In genomic region chr5:151181818-151182217, GRCh38 we compare ENCODE assay signal across 18 cellular contexts. TPM values are rescaled to one million over a fixed set of nuclear protein-coding genes. Genes with fewer than 3 reads are reported as not detected.
DNase-seq lines count a peak whose midpoint lies in the region; ATAC-seq lines count a peak whose summit lies in the region.
"Had no signal": no experiment of that assay in that cellular context is flagged by ENCODE, and none has a peak within 500 bp of the region (broad histone marks: within the 10 kb centered on the region; RNA-seq: fewer than 3 reads in every experiment).

No MANE protein-coding gene starts in this region.

- H3K27ac Mint-ChIP-seq in CD4-positive, CD25-positive, alpha-beta regulatory T cell = peak overlapping the region; percentile 67 to 89 (median 85)
- H3K27ac Mint-ChIP-seq in CD8-positive, alpha-beta memory T cell = peak overlapping the region in 7 of 8 donors; percentile 7 to 86 (median 70)
- peak overlapping the region; percentile 63 to 91 (median 77) for H3K27ac Mint-ChIP-seq in naive thymus-derived CD8-positive, alpha-beta T cell
- H3K27ac Mint-ChIP-seq: WTC11 had no signal

- H3K36me3 ChIP-seq in CD4-positive, CD25-positive, alpha-beta regulatory T cell (ENCODE audit: control insufficient read depth, insufficient read depth, low read length) = peaks cover 85% of the 10 kb centered on the region
- H3K36me3 ChIP-seq in CD8-positive, alpha-beta memory T cell (ENCODE audit: insufficient read depth, low read length) = peaks cover 52% of the 10 kb centered on the region
- peaks cover 43% of the 10 kb centered on the region for H3K36me3 ChIP-seq in adipocyte (ENCODE audit: control insufficient read depth, insufficient read depth, low read length, severe bottlenecking)
- H3K36me3 ChIP-seq in MG63 = no peaks in the 10 kb centered on the region

- DNase-seq in CD4-positive, CD25-positive, alpha-beta regulatory T cell = no peak
- no peak for DNase-seq in CD8-positive, alpha-beta memory T cell
- peak; percentile 42 for DNase-seq in adipocyte (ENCODE audit: low read depth)
- DNase-seq in naive thymus-derived CD8-positive, alpha-beta T cell = no peak
- DNase-seq in NCI-H526 (lab: John Stamatoyannopoulos, UW) = no peak
- no peak for DNase-seq in MG63
- DNase-seq: AML-193; central memory CD4-positive, alpha-beta T cell; GDM1; left cardiac atrium; MM.1S; NCI-H187; NCI-H345; NK-92 treated with Interleukin-12 subunit alpha and Interleukin-12 subunit beta, amount 100 ng/mL, for 24 hours; stimulated activated CD4-positive, alpha-beta T cell treated with anti-CD3 and anti-CD28 coated beads, Interleukin-2, amount 100 ng/mL, for 48 hours had no signal

- H3K4me1 ChIP-seq in CD4-positive, CD25-positive, alpha-beta regulatory T cell (ENCODE audit: control insufficient read depth, insufficient read depth, low read length, poor library complexity, severe bottlenecking) = no peaks in the 10 kb centered on the region
- H3K4me1 ChIP-seq in CD8-positive, alpha-beta memory T cell (ENCODE audit: insufficient read depth, low read length) = no peaks in the 10 kb centered on the region
- H3K4me1 ChIP-seq in adipocyte (ENCODE audit: control insufficient read depth, insufficient read depth, low read length) = peaks cover 29% of the 10 kb centered on the region

- no peak overlapping the region for H3K27ac ChIP-seq in CD4-positive, CD25-positive, alpha-beta regulatory T cell (ENCODE audit: insufficient read depth, low read length, poor library complexity, severe bottlenecking)
- no peak overlapping the region for H3K27ac ChIP-seq in CD8-positive, alpha-beta memory T cell (ENCODE audit: low read depth, low read length)

- H3K4me3 Mint-ChIP-seq in CD4-positive, CD25-positive, alpha-beta regulatory T cell = no peak overlapping the region
- H3K4me3 Mint-ChIP-seq in CD8-positive, alpha-beta memory T cell = no peak overlapping the region
- H3K4me3 Mint-ChIP-seq in naive thymus-derived CD8-positive, alpha-beta T cell = no peak overlapping the region
- H3K4me3 Mint-ChIP-seq: WTC11 had no signal

- H3K9me3 ChIP-seq in CD4-positive, CD25-positive, alpha-beta regulatory T cell (ENCODE audit: control insufficient read depth in 2 of 2, low read length in 2 of 2) = no peaks in the 10 kb centered on the region
- H3K9me3 ChIP-seq in CD8-positive, alpha-beta memory T cell (ENCODE audit: low read length) = no peaks in the 10 kb centered on the region
- H3K9me3 ChIP-seq in adipocyte (ENCODE audit: control insufficient read depth, low read length) (no peaks in the 10 kb centered on the region), MG63 (no peaks in the 10 kb centered on the region)
- H3K9me3 ChIP-seq: adrenal gland had no signal

- CTCF ChIA-PET in CD8-positive, alpha-beta memory T cell (lab: Charles Lee) = interaction anchor here (0.9 kb wide), 1 partner anchor 17 kb away, joined by 3 read pairs; no protein-coding TSS in a partner anchor

- no peaks in the 10 kb centered on the region for H3K27me3 Mint-ChIP-seq in CD4-positive, CD25-positive, alpha-beta regulatory T cell
- no peaks in the 10 kb centered on the region for H3K27me3 Mint-ChIP-seq in CD8-positive, alpha-beta memory T cell
- H3K27me3 Mint-ChIP-seq in naive thymus-derived CD8-positive, alpha-beta T cell = no peaks in the 10 kb centered on the region

- no peak for ATAC-seq in CD4-positive, CD25-positive, alpha-beta regulatory T cell (ENCODE audit: low read depth in 2 of 2)
- ATAC-seq in naive thymus-derived CD8-positive, alpha-beta T cell = no peak
- no peak for ATAC-seq in HG02623 (IDR thresholded peaks at IDR 0.05; ENCODE audit: unreplicated experiment)
- ATAC-seq: WTC11 had no signal

- peak overlapping the region; percentile 7 for H3K9ac ChIP-seq in adipocyte (ENCODE audit: low read length)

- no peaks in the 10 kb centered on the region for H3K27me3 ChIP-seq in CD4-positive, CD25-positive, alpha-beta regulatory T cell (ENCODE audit: control insufficient read depth, insufficient read depth, low read length)
- no peaks in the 10 kb centered on the region for H3K27me3 ChIP-seq in CD8-positive, alpha-beta memory T cell (ENCODE audit: insufficient read depth, low read length, poor library complexity, severe bottlenecking)
- H3K27me3 ChIP-seq in adipocyte (replicated peaks; ENCODE audit: control insufficient read depth, insufficient read depth, low read length) (no peaks in the 10 kb centered on the region), MG63 (no peaks in the 10 kb centered on the region)
- H3K27me3 ChIP-seq: adrenal gland had no signal

- H3K9me3 Mint-ChIP-seq in CD4-positive, CD25-positive, alpha-beta regulatory T cell = no peaks in the 10 kb centered on the region
- H3K9me3 Mint-ChIP-seq in CD8-positive, alpha-beta memory T cell = no peaks in the 10 kb centered on the region
- H3K9me3 Mint-ChIP-seq in naive thymus-derived CD8-positive, alpha-beta T cell = no peaks in the 10 kb centered on the region
- H3K9me3 Mint-ChIP-seq: WTC11 had no signal

- POLR2A ChIA-PET in CD8-positive, alpha-beta memory T cell (lab: Charles Lee) = no interaction called here
- POLR2A ChIA-PET in naive thymus-derived CD8-positive, alpha-beta T cell (lab: Charles Lee) = interaction anchor here (1.4 kb wide), 1 partner anchor 11 kb away, joined by 5 read pairs; no protein-coding TSS in a partner anchor

- no peak overlapping the region for H3K4me3 ChIP-seq in CD4-positive, CD25-positive, alpha-beta regulatory T cell (ENCODE audit: low read depth, low read length)
- H3K4me3 ChIP-seq in CD8-positive, alpha-beta memory T cell (ENCODE audit: low read length) = no peak overlapping the region
- H3K4me3 ChIP-seq in adipocyte (ENCODE audit: low read length) = no peak overlapping the region
- no peak overlapping the region for H3K4me3 ChIP-seq in MG63
- H3K4me3 ChIP-seq: adrenal gland had no signal

- H3K4me1 Mint-ChIP-seq in CD4-positive, CD25-positive, alpha-beta regulatory T cell = peaks cover 0 to 20% (median 15%) of the 10 kb centered on the region in 4 donors
- H3K4me1 Mint-ChIP-seq in CD8-positive, alpha-beta memory T cell = peaks cover 0 to 8% (median 8%) of the 10 kb centered on the region in 3 donors
- H3K4me1 Mint-ChIP-seq in naive thymus-derived CD8-positive, alpha-beta T cell = peaks cover 15 to 39% (median 34%) of the 10 kb centered on the region in 4 donors

- peaks cover 54% of the 10 kb centered on the region for H3K36me3 Mint-ChIP-seq in CD4-positive, CD25-positive, alpha-beta regulatory T cell
- H3K36me3 Mint-ChIP-seq in CD8-positive, alpha-beta memory T cell = peaks cover 14 to 91% (median 28%) of the 10 kb centered on the region in 3 donors
- H3K36me3 Mint-ChIP-seq in naive thymus-derived CD8-positive, alpha-beta T cell = peaks cover 0 to 69% (median 38%) of the 10 kb centered on the region in 3 donors
- H3K36me3 Mint-ChIP-seq: WTC11 had no signal

RNA-seq across cellular contexts. Expression of gene ANXA6, which starts 24.2 kb away (rescaled TPM):
- 364 TPM for total RNA-seq in CD4-positive, CD25-positive, alpha-beta regulatory T cell
- polyA plus RNA-seq in CD4-positive, CD25-positive, alpha-beta regulatory T cell = 100 to 1,000 TPM; 171 to 329 (median 244) TPM
- total RNA-seq in CD8-positive, alpha-beta memory T cell = 100 to 1,000 TPM; 452 to 459 TPM
- polyA plus RNA-seq in CD8-positive, alpha-beta memory T cell = 351 TPM
- 100 to 1,000 TPM; 334 to 359 TPM for total RNA-seq in naive thymus-derived CD8-positive, alpha-beta T cell
- 100 to 1,000 TPM; 242 to 318 (median 254) TPM for polyA plus RNA-seq in naive thymus-derived CD8-positive, alpha-beta T cell
- 222 and 331 TPM in 2 replicates for total RNA-seq in MG63 (2014; rRNA removed; shearing (Covaris generic); ENCODE audit: low replicate concordance)

RNA-seq across cellular contexts. Expression of gene CCDC69, which starts 42.1 kb away (rescaled TPM):
- total RNA-seq in CD4-positive, CD25-positive, alpha-beta regulatory T cell = 104 TPM
- 10 to 100 TPM; 78.2 to 97.0 (median 87.7) TPM for polyA plus RNA-seq in CD4-positive, CD25-positive, alpha-beta regulatory T cell
- 10 to 100 TPM; 47.9 to 50.5 TPM for total RNA-seq in CD8-positive, alpha-beta memory T cell
- polyA plus RNA-seq in CD8-positive, alpha-beta memory T cell = 134 TPM
- 100 to 1,000 TPM; 131 to 151 TPM for total RNA-seq in naive thymus-derived CD8-positive, alpha-beta T cell
- 100 to 1,000 TPM in 1 of 3 donors, 10 to 100 TPM in 2; 79.8 to 130 (median 98.1) TPM for polyA plus RNA-seq in naive thymus-derived CD8-positive, alpha-beta T cell
- 0.27 and 0.40 TPM in 2 replicates for total RNA-seq in MG63 (2014; rRNA removed; shearing (Covaris generic); ENCODE audit: low replicate concordance)

Comparison
In these comparisons a context has a peak if more than half of its experiments do, and no peak if none do; other contexts are left out.
1. RNA of gene CCDC69, which starts 42.1 kb away (total RNA-seq): 131 to 151 TPM in naive thymus-derived CD8-positive, alpha-beta T cell, 104 TPM in CD4-positive, CD25-positive, alpha-beta regulatory T cell (single experiment) and 47.9 to 50.5 TPM in CD8-positive, alpha-beta memory T cell; 0.27 to 0.40 TPM in MG63; every median in the first group is over 10 times any median in the second.
2. Peak in every context shown above with its lines, with median percentiles within 50 percentile points of each other: H3K27ac Mint-ChIP-seq.